Comparison of ENCODE assay signal across 15 cellular contexts in the genomic region with DNA sequence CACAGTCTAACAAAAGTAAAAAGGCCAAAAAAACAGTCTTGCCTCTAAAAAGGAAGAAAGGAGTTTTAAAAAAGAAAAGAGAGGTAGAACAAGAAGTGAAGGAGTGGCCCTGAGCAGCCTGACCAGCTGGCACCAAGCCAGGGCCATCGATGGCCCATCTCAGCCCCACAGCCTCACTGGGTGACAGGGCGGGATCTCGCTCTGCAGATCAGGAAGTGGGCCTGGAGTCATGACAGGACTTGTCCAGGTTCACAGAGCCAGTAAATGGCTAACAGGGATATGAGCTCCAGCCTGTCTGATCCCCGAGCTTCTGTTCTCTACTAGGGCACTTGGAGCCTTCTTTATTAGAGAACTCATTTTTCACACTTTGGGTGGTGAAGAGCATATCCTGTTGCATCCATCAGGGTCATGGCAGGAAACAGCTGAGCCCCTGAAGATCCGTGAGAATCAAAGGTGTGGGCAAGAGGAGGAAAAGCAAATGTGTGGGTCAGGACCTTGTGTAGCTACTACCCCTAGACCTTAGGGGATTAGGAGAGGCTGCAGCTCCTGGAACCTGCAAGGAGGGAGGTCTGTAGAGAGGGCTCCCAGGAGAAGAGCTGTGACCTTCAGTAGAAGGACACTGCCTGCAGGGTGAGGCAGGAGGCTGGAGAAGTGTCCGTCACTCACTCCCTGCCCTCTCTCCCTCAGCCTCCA.
DNase-seq lines count a peak whose midpoint lies in the region; ATAC-seq and TF ChIP-seq lines count a peak whose summit lies in the region.
"Had no signal": no experiment of that assay in that cellular context is flagged by ENCODE, and none has a peak within 500 bp of the region (broad histone marks: within the 10 kb centered on the region; RNA-seq: fewer than 3 reads in every experiment).

No MANE protein-coding gene starts in this region.

- H2BK120ac ChIP-seq in mesenchymal stem cell (ENCODE audit: low read depth, low read length) = no peak overlapping the region

- 66% methylated on average over 6 of the region's 6 CpGs for WGBS in mesenchymal stem cell

- no peak overlapping the region for H2BK12ac ChIP-seq in mesenchymal stem cell (ENCODE audit: low read length in 2 of 2)

- H3K4me3 ChIP-seq in BLaER1 treated with 17β-estradiol and CSF1 and Interleukin-3, amounts not matched to agents 10 nM and 100 nM = no peak overlapping the region
- H3K4me3 ChIP-seq in mesenchymal stem cell (ENCODE audit: insufficient read depth in 1 of 2, low read depth in 1 of 2, low read length in 2 of 2) (no peak overlapping the region), dorsolateral prefrontal cortex (no peak overlapping the region)
- H3K4me3 ChIP-seq: neural progenitor cell had no signal

- H3K14ac ChIP-seq in mesenchymal stem cell (ENCODE audit: low read length in 2 of 2) = no peak overlapping the region

- H3K4me1 ChIP-seq in BLaER1 treated with 17β-estradiol and CSF1 and Interleukin-3, amounts not matched to agents 10 nM and 100 nM = peaks cover 7 to 13% (median 9%) of the 10 kb centered on the region in 10 experiments; a peak in 19 of 20 replicates
- peaks cover 1% of the 10 kb centered on the region for H3K4me1 ChIP-seq in mesenchymal stem cell (ENCODE audit: control insufficient read depth, insufficient read depth, low read depth, low read length)

- H4K8ac ChIP-seq in mesenchymal stem cell (ENCODE audit: low read length) = peak overlapping the region; percentile 29

- peak; percentile 19 for DNase-seq in KBM-7
- no peak for DNase-seq in mesenchymal stem cell
- DNase-seq in dorsolateral prefrontal cortex = no peak
- DNase-seq in HFFc6 = no peak
- no peak for DNase-seq in mesenteric fat pad (ENCODE audit: low spot score)
- DNase-seq: activated CD4-positive, alpha-beta T cell treated with anti-CD3 and anti-CD28 coated beads for 1 hour; activated gamma-delta T cell treated with Interleukin-2 at 50 U/mL for 16 hours; NCI-H2029 treated with DMSO at 0.1 percent for 48 hours; NK-92 treated with Interleukin-12 subunit alpha and Interleukin-12 subunit beta, amount 100 ng/mL, for 24 hours had no signal

- H2AK5ac ChIP-seq in mesenchymal stem cell (ENCODE audit: low read length, severe bottlenecking) = no peak overlapping the region

- no peaks in the 10 kb centered on the region for H3K36me3 ChIP-seq in BLaER1 treated with 17β-estradiol and CSF1 and Interleukin-3, amounts not matched to agents 10 nM and 100 nM
- no peaks in the 10 kb centered on the region for H3K36me3 ChIP-seq in mesenchymal stem cell (ENCODE audit: control insufficient read depth in 1 of 2, insufficient read depth in 2 of 2, low read depth in 1 of 2, low read length in 2 of 2)
- H3K36me3 ChIP-seq: neural progenitor cell had no signal

- no peak for ATAC-seq in HG02981 (IDR thresholded peaks at IDR 0.05; ENCODE audit: unreplicated experiment)
- ATAC-seq: Right ventricle myocardium inferior had no signal

- no peaks in the 10 kb centered on the region for H3K9me3 ChIP-seq in BLaER1 treated with 17β-estradiol and CSF1 and Interleukin-3, amounts not matched to agents 10 nM and 100 nM (replicated peaks in 1 of 11)
- H3K9me3 ChIP-seq in mesenchymal stem cell (ENCODE audit: control insufficient read depth, low read length) = no peaks in the 10 kb centered on the region

- TF ChIP-seq CTCF in VCaP (conservative IDR thresholded peaks at IDR 0.05) (no peak), dorsolateral prefrontal cortex (IDR thresholded peaks at IDR 0.05 in 54 of 56, conservative IDR thresholded peaks at IDR 0.05 in 2 of 56; ENCODE audit: low read depth in 1 of 56, partially characterized antibody in 56 of 56) (no peak), HFFc6 (IDR thresholded peaks at IDR 0.05) (no peak)

- H3K27me3 ChIP-seq in BLaER1 treated with 17β-estradiol and CSF1 and Interleukin-3, amounts not matched to agents 10 nM and 100 nM = no peaks in the 10 kb centered on the region
- peaks cover 0 to 28% of the 10 kb centered on the region in 2 experiments for H3K27me3 ChIP-seq in mesenchymal stem cell (ENCODE audit: control insufficient read depth in 1 of 2, insufficient read depth in 1 of 2, low read length in 2 of 2)
- H3K27me3 ChIP-seq in dorsolateral prefrontal cortex = no peaks in the 10 kb centered on the region
- H3K27me3 ChIP-seq: neural progenitor cell had no signal

- H3K9ac ChIP-seq in BLaER1 treated with 17β-estradiol and CSF1 and Interleukin-3, amounts not matched to agents 10 nM and 100 nM = 0 out of 22 replicates have a peak overlapping the region, but pooled peaks of 1 of the 11 experiments have one; percentile 21
- no peak overlapping the region for H3K9ac ChIP-seq in mesenchymal stem cell (ENCODE audit: low read length)
- H3K9ac ChIP-seq: neural progenitor cell had no signal

- no peak overlapping the region for H3K18ac ChIP-seq in mesenchymal stem cell (ENCODE audit: low read depth in 1 of 2, low read length in 2 of 2)

- H3K79me1 ChIP-seq in mesenchymal stem cell (replicated peaks; ENCODE audit: low read length, poor library complexity, severe bottlenecking) = no peaks in the 10 kb centered on the region

- peaks cover 3% of the 10 kb centered on the region; the same call in 1 of the 2 replicates for H3K27me3 Mint-ChIP-seq in HFFc6 (ENCODE audit: insufficient read depth)

- no peak overlapping the region for H3K27ac ChIP-seq in BLaER1 treated with 17β-estradiol and CSF1 and Interleukin-3, amounts not matched to agents 10 nM and 100 nM
- H3K27ac ChIP-seq in VCaP = peak overlapping the region; percentile 58
- H3K27ac ChIP-seq in mesenchymal stem cell (ENCODE audit: low read length, poor library complexity, severe bottlenecking) = no peak overlapping the region
- peak overlapping the region in 9 of 59 donors; percentile 0 to 51 (median 40) for H3K27ac ChIP-seq in dorsolateral prefrontal cortex
- H3K27ac ChIP-seq: neural progenitor cell had no signal

- no peaks in the 10 kb centered on the region for H3K36me3 Mint-ChIP-seq in HFFc6 (ENCODE audit: low read depth)
- H3K36me3 Mint-ChIP-seq: neural progenitor cell had no signal

- in situ Hi-C loops in KBM-7 (cut with MboI; ENCODE audit: low pct_unique_long_range_greater_than_20kb, low sequenced_read_pairs) = no loop called here

- H3K9me3 Mint-ChIP-seq in HFFc6 = peaks cover 15% of the 10 kb centered on the region
- H3K9me3 Mint-ChIP-seq: neural progenitor cell; T-helper 2 cell treated with Interferon-gamma antibody and Interleukin-4, amounts not matched to agents 5 μg/mL and 100 μg/mL, for 36 hours had no signal

- peak overlapping the region; percentile 2 to 60 (median 46); a peak in 19 of 22 replicates for H3K4me2 ChIP-seq in BLaER1 treated with 17β-estradiol and CSF1 and Interleukin-3, amounts not matched to agents 10 nM and 100 nM
- no peak overlapping the region for H3K4me2 ChIP-seq in mesenchymal stem cell (ENCODE audit: low read length, poor library complexity, severe bottlenecking)
- H3K4me2 ChIP-seq: neural progenitor cell had no signal

- intact Hi-C loops in dorsolateral prefrontal cortex (cut with DNase I) = loop anchor here in 1 of 2 donors (2.0 to 10.0 kb wide), 2 partner anchors 77 to 159 kb away; no protein-coding TSS in a partner anchor

- H4K20me1 ChIP-seq in BLaER1 treated with 17β-estradiol and CSF1 and Interleukin-3, amounts not matched to agents 10 nM and 100 nM = no peaks in the 10 kb centered on the region

- H3K23ac ChIP-seq in mesenchymal stem cell (ENCODE audit: low read length in 2 of 2) = no peak overlapping the region

- H2BK5ac ChIP-seq in mesenchymal stem cell (ENCODE audit: low read depth, low read length, poor library complexity, severe bottlenecking) = no peak overlapping the region

- no peak overlapping the region for H3K4me3 Mint-ChIP-seq in HFFc6
- H3K4me3 Mint-ChIP-seq: neural progenitor cell; T-helper 2 cell treated with Interferon-gamma antibody and Interleukin-4, amounts not matched to agents 5 μg/mL and 100 μg/mL, for 36 hours had no signal

- no peak overlapping the region for H2AFZ ChIP-seq in mesenchymal stem cell (ENCODE audit: low read depth, low read length)
- H2AFZ ChIP-seq: neural progenitor cell had no signal

- no peak overlapping the region for H3K4ac ChIP-seq in mesenchymal stem cell (ENCODE audit: low read depth in 1 of 2, low read length in 2 of 2)

- no peaks in the 10 kb centered on the region for H3K4me1 Mint-ChIP-seq in HFFc6 (ENCODE audit: low read depth)

- H3K27ac Mint-ChIP-seq in HFFc6 = no peak overlapping the region
- H3K27ac Mint-ChIP-seq: neural progenitor cell; T-helper 2 cell treated with Interferon-gamma antibody and Interleukin-4, amounts not matched to agents 5 μg/mL and 100 μg/mL, for 36 hours had no signal

- no peak overlapping the region for H2BK15ac ChIP-seq in mesenchymal stem cell (ENCODE audit: low read depth, poor library complexity, severe bottlenecking)

- H4K91ac ChIP-seq in mesenchymal stem cell (ENCODE audit: low read length) = peak overlapping the region; percentile 11
